Comparison of ENCODE assay signal across 1 cellular context in genomic region chr13:20901668-20902437, GRCh38.
TF ChIP-seq lines count a peak whose summit lies in the region.

No MANE protein-coding gene starts in this region.

TF ChIP-seq in HepG2, 621 proteins besides CTCF, POLR2A, EP300 and RAD21 (continued from another document):
- TF ChIP-seq, protein P1, sequence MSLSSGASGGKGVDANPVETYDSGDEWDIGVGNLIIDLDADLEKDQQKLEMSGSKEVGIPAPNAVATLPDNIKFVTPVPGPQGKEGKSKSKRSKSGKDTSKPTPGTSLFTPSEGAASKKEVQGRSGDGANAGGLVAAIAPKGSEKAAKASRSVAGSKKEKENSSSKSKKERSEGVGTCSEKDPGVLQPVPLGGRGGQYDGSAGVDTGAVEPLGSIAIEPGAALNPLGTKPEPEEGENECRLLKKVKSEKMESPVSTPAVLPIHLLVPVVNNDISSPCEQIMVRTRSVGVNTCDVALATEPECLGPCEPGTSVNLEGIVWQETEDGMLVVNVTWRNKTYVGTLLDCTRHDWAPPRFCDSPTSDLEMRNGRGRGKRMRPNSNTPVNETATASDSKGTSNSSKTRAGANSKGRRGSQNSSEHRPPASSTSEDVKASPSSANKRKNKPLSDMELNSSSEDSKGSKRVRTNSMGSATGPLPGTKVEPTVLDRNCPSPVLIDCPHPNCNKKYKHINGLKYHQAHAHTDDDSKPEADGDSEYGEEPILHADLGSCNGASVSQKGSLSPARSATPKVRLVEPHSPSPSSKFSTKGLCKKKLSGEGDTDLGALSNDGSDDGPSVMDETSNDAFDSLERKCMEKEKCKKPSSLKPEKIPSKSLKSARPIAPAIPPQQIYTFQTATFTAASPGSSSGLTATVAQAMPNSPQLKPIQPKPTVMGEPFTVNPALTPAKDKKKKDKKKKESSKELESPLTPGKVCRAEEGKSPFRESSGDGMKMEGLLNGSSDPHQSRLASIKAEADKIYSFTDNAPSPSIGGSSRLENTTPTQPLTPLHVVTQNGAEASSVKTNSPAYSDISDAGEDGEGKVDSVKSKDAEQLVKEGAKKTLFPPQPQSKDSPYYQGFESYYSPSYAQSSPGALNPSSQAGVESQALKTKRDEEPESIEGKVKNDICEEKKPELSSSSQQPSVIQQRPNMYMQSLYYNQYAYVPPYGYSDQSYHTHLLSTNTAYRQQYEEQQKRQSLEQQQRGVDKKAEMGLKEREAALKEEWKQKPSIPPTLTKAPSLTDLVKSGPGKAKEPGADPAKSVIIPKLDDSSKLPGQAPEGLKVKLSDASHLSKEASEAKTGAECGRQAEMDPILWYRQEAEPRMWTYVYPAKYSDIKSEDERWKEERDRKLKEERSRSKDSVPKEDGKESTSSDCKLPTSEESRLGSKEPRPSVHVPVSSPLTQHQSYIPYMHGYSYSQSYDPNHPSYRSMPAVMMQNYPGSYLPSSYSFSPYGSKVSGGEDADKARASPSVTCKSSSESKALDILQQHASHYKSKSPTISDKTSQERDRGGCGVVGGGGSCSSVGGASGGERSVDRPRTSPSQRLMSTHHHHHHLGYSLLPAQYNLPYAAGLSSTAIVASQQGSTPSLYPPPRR (CRISPR knock-in tag; IDR thresholded peaks at IDR 0.05; ENCODE audit: borderline replicate concordance) = no peak
- no peak for TF ChIP-seq HMG20A (CRISPR knock-in tag; IDR thresholded peaks at IDR 0.05; ENCODE audit: borderline replicate concordance)
- TF ChIP-seq PHF8 (CRISPR knock-in tag; IDR thresholded peaks at IDR 0.05) = peak; percentile 5; the same call in 1 of the 2 replicates
- TF ChIP-seq CREB3 (CRISPR knock-in tag; IDR thresholded peaks at IDR 0.05) = no peak
- TF ChIP-seq FIP1L1 (IDR thresholded peaks at IDR 0.05; ENCODE audit: borderline replicate concordance, insufficient read depth, low read depth, low read length) = no peak
- TF ChIP-seq KLF16 (CRISPR knock-in tag; IDR thresholded peaks at IDR 0.05) = no peak
- no peak for TF ChIP-seq GFI1 (CRISPR knock-in tag; IDR thresholded peaks at IDR 0.05; ENCODE audit: borderline replicate concordance)
- TF ChIP-seq HNF4G (IDR thresholded peaks at IDR 0.05; ENCODE audit: borderline replicate concordance, low read depth, low read length) = no peak
- no peak for TF ChIP-seq HNF4G (CRISPR knock-in tag; IDR thresholded peaks at IDR 0.05; ENCODE audit: borderline replicate concordance, low read depth)
- TF ChIP-seq, protein P2, sequence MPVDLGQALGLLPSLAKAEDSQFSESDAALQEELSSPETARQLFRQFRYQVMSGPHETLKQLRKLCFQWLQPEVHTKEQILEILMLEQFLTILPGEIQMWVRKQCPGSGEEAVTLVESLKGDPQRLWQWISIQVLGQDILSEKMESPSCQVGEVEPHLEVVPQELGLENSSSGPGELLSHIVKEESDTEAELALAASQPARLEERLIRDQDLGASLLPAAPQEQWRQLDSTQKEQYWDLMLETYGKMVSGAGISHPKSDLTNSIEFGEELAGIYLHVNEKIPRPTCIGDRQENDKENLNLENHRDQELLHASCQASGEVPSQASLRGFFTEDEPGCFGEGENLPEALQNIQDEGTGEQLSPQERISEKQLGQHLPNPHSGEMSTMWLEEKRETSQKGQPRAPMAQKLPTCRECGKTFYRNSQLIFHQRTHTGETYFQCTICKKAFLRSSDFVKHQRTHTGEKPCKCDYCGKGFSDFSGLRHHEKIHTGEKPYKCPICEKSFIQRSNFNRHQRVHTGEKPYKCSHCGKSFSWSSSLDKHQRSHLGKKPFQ (CRISPR knock-in tag; IDR thresholded peaks at IDR 0.05; ENCODE audit: insufficient replicate concordance) = no peak
- no peak for TF ChIP-seq NKX3-1 (CRISPR knock-in tag; IDR thresholded peaks at IDR 0.05)
- TF ChIP-seq TEAD2 (CRISPR knock-in tag; IDR thresholded peaks at IDR 0.05) = peak; percentile 60; the same call in 1 of the 2 replicates
- TF ChIP-seq TRAFD1 (CRISPR knock-in tag; IDR thresholded peaks at IDR 0.05; ENCODE audit: borderline replicate concordance) = no peak
- TF ChIP-seq MYNN (CRISPR knock-in tag; IDR thresholded peaks at IDR 0.05; ENCODE audit: low read depth) = no peak
- TF ChIP-seq, protein P3, sequence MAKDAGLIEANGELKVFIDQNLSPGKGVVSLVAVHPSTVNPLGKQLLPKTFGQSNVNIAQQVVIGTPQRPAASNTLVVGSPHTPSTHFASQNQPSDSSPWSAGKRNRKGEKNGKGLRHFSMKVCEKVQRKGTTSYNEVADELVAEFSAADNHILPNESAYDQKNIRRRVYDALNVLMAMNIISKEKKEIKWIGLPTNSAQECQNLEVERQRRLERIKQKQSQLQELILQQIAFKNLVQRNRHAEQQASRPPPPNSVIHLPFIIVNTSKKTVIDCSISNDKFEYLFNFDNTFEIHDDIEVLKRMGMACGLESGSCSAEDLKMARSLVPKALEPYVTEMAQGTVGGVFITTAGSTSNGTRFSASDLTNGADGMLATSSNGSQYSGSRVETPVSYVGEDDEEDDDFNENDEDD (CRISPR knock-in tag; IDR thresholded peaks at IDR 0.05; ENCODE audit: borderline replicate concordance) = peak; percentile 82; the same call in 1 of the 2 replicates
- TF ChIP-seq, protein P4, sequence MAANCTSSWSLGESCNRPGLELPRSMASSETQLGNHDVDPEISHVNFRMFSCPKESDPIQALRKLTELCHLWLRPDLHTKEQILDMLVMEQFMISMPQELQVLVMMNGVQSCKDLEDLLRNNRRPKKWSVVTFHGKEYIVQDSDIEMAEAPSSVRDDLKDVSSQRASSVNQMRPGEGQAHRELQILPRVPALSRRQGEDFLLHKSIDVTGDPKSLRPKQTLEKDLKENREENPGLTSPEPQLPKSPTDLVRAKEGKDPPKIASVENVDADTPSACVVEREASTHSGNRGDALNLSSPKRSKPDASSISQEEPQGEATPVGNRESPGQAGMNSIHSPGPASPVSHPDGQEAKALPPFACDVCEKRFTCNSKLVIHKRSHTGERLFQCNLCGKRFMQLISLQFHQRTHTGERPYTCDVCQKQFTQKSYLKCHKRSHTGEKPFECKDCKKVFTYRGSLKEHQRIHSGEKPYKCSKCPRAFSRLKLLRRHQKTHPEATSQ (CRISPR knock-in tag; IDR thresholded peaks at IDR 0.05; ENCODE audit: borderline replicate concordance) = no peak
- no peak for TF ChIP-seq SRY (CRISPR knock-in tag; IDR thresholded peaks at IDR 0.05)
- TF ChIP-seq CERS6 (CRISPR knock-in tag; IDR thresholded peaks at IDR 0.05) = no peak
- TF ChIP-seq, protein P5, sequence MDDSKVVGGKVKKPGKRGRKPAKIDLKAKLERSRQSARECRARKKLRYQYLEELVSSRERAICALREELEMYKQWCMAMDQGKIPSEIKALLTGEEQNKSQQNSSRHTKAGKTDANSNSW (CRISPR knock-in tag; IDR thresholded peaks at IDR 0.05; ENCODE audit: borderline replicate concordance) = no peak
- TF ChIP-seq, protein P6, sequence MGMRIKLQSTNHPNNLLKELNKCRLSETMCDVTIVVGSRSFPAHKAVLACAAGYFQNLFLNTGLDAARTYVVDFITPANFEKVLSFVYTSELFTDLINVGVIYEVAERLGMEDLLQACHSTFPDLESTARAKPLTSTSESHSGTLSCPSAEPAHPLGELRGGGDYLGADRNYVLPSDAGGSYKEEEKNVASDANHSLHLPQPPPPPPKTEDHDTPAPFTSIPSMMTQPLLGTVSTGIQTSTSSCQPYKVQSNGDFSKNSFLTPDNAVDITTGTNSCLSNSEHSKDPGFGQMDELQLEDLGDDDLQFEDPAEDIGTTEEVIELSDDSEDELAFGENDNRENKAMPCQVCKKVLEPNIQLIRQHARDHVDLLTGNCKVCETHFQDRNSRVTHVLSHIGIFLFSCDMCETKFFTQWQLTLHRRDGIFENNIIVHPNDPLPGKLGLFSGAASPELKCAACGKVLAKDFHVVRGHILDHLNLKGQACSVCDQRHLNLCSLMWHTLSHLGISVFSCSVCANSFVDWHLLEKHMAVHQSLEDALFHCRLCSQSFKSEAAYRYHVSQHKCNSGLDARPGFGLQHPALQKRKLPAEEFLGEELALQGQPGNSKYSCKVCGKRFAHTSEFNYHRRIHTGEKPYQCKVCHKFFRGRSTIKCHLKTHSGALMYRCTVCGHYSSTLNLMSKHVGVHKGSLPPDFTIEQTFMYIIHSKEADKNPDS (CRISPR knock-in tag; IDR thresholded peaks at IDR 0.05) = no peak
- TF ChIP-seq BORCS8-MEF2B (CRISPR knock-in tag; IDR thresholded peaks at IDR 0.05) = no peak
- TF ChIP-seq ZNF782 (CRISPR knock-in tag; IDR thresholded peaks at IDR 0.05; ENCODE audit: borderline replicate concordance) = no peak
- TF ChIP-seq, protein P7, sequence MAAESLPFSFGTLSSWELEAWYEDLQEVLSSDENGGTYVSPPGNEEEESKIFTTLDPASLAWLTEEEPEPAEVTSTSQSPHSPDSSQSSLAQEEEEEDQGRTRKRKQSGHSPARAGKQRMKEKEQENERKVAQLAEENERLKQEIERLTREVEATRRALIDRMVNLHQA (CRISPR knock-in tag; IDR thresholded peaks at IDR 0.05) = no peak
- TF ChIP-seq MBD4 (IDR thresholded peaks at IDR 0.05; ENCODE audit: borderline replicate concordance, low read length) = no peak
- TF ChIP-seq, protein P8, sequence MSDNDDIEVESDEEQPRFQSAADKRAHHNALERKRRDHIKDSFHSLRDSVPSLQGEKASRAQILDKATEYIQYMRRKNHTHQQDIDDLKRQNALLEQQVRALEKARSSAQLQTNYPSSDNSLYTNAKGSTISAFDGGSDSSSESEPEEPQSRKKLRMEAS (IDR thresholded peaks at IDR 0.05) = peak; percentile 96
- no peak for TF ChIP-seq ZNF577 (CRISPR knock-in tag; IDR thresholded peaks at IDR 0.05; ENCODE audit: borderline replicate concordance, low read depth)
- TF ChIP-seq, protein P9, sequence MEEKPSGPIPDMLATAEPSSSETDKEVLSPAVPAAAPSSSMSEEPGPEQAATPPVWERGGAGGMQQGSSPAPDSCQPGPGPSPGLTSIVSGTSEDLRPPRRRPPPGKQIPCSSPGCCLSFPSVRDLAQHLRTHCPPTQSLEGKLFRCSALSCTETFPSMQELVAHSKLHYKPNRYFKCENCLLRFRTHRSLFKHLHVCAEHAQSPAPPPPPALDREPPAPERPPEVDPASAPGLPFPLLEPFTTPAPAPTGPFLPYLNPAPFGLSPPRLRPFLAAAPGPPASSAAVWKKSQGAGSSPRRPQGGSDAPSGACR (CRISPR knock-in tag; IDR thresholded peaks at IDR 0.05) = 0 out of 2 replicates have a peak, but pooled peaks have one; percentile 40
- TF ChIP-seq, protein P10, sequence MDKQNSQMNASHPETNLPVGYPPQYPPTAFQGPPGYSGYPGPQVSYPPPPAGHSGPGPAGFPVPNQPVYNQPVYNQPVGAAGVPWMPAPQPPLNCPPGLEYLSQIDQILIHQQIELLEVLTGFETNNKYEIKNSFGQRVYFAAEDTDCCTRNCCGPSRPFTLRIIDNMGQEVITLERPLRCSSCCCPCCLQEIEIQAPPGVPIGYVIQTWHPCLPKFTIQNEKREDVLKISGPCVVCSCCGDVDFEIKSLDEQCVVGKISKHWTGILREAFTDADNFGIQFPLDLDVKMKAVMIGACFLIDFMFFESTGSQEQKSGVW (CRISPR knock-in tag; IDR thresholded peaks at IDR 0.05; ENCODE audit: borderline replicate concordance) = no peak
